Comparison of ENCODE assay signal across 8 cellular contexts in genomic region chr2:54709341-54709809, GRCh38. TPM values are rescaled to one million over a fixed set of nuclear protein-coding genes. Genes with fewer than 3 reads are reported as not detected.
DNase-seq lines count a peak whose midpoint lies in the region; ATAC-seq and TF ChIP-seq lines count a peak whose summit lies in the region.

No MANE protein-coding gene starts in this region.

- no peaks in the 10 kb centered on the region for H3K9me3 Mint-ChIP-seq in memory B cell

- peaks cover 4% of the 10 kb centered on the region for H3K4me1 Mint-ChIP-seq in memory B cell

- TF ChIP-seq POLR2A in body of pancreas (IDR thresholded peaks at IDR 0.05): peak; percentile 65 to 78 (median 65)

- no peak overlapping the region for H3K27ac Mint-ChIP-seq in memory B cell

- no peaks in the 10 kb centered on the region for H3K27me3 ChIP-seq in body of pancreas

- H3K36me3 ChIP-seq in body of pancreas (replicated peaks in 1 of 2; ENCODE audit: insufficient read depth in 1 of 2, low read depth in 2 of 2) (no peaks in the 10 kb centered on the region), urinary bladder (ENCODE audit: insufficient read depth) (no peaks in the 10 kb centered on the region)

- H3K4me1 ChIP-seq in body of pancreas: peaks cover 7% of the 10 kb centered on the region
- H3K4me1 ChIP-seq in urinary bladder (ENCODE audit: insufficient read depth): no peaks in the 10 kb centered on the region

- H3K27ac ChIP-seq in body of pancreas (peak overlapping the region; percentile 77 to 87 (median 82)), urinary bladder (ENCODE audit: low read depth) (no peak overlapping the region)

- H3K4me3 ChIP-seq in body of pancreas (peak overlapping the region; percentile 21 to 31), urinary bladder (ENCODE audit: low read depth, low read length) (peak overlapping the region; percentile 20)

- 3 to 8% methylated on average over 4 to 18 of the region's 18 CpGs for WGBS in body of pancreas, 2 donors
- WGBS in urinary bladder: 33% methylated on average over 18 of the region's 18 CpGs

- no peak for TF ChIP-seq CTCF in body of pancreas (IDR thresholded peaks at IDR 0.05)

- intact Hi-C loops in body of pancreas (cut with DNase I): no loop called here

- H3K36me3 Mint-ChIP-seq in memory B cell: no peaks in the 10 kb centered on the region

- peak; percentile 30 for DNase-seq in activated T-cell treated with anti-CD3 and anti-CD28 coated beads, Interleukin-2, amount 50 U/mL, for 1 hour
- DNase-seq in activated T-cell treated with anti-CD3 and anti-CD28 coated beads for 4 hours (no peak), body of pancreas (peak; percentile 72 to 86 (median 81)), memory B cell (ENCODE audit: low spot score in 2 of 2) (no peak), SK-N-DZ (ENCODE audit: low spot score) (no peak), hepatic stellate cell (ENCODE audit: low spot score) (no peak)

- no peaks in the 10 kb centered on the region for H3K9me3 ChIP-seq in body of pancreas

- peak overlapping the region; percentile 87 for H3K4me3 Mint-ChIP-seq in memory B cell

- H3K27me3 Mint-ChIP-seq in memory B cell: peaks cover 2% of the 10 kb centered on the region

- ATAC-seq in body of pancreas: peak; percentile 87
- peak; percentile 47 for ATAC-seq in memory B cell (ENCODE audit: low read depth)
- ATAC-seq in HG03139 (IDR thresholded peaks at IDR 0.05; ENCODE audit: unreplicated experiment): no peak

RNA-seq across cellular contexts. Expression of gene EML6, which starts 14.1 kb away (rescaled TPM):
- total RNA-seq in body of pancreas (1 to 10 TPM; 2.3 to 2.6 TPM), urinary bladder (3.9 TPM)
- polyA plus RNA-seq in urinary bladder: 1.4 TPM
- polyA plus RNA-seq in SK-N-DZ (2014; cell fraction: cytosol; rRNA removed): 4.0 and 7.0 TPM in 2 replicates
- polyA plus RNA-seq in SK-N-DZ (2014; cell fraction: nucleus; rRNA removed): 19.2 and 20.1 TPM in 2 replicates

Comparison
In these comparisons a context has a peak if more than half of its experiments do, and no peak if none do; other contexts are left out.
1. DNase-seq: peak in activated T-cell treated with anti-CD3 and anti-CD28 coated beads, Interleukin-2, amount 50 U/mL, for 1 hour (single experiment) and body of pancreas (4 of 4); none in activated T-cell treated with anti-CD3 and anti-CD28 coated beads for 4 hours (single experiment), memory B cell (0 of 2), SK-N-DZ (single experiment) and hepatic stellate cell (single experiment).